Comparison of ENCODE assay signal across 1 cellular context in genomic region chr4:186726150-186726439, GRCh38.
TF ChIP-seq lines count a peak whose summit lies in the region.

No MANE protein-coding gene starts in this region.

TF ChIP-seq in H1, 55 proteins besides CTCF, POLR2A, EP300 and RAD21 (continued from another document):
- TF ChIP-seq KDM4A (IDR thresholded peaks at IDR 0.05; ENCODE audit: low read depth, low read length, severe bottlenecking) (no peak), BRCA1 (IDR thresholded peaks at IDR 0.05; ENCODE audit: low read depth, low read length) (no peak), CTBP2 (IDR thresholded peaks at IDR 0.05; ENCODE audit: borderline replicate concordance, insufficient read depth, insufficient read length, low read length) (no peak), GABPA (IDR thresholded peaks at IDR 0.05; ENCODE audit: borderline replicate concordance, insufficient read depth, low read length) (no peak), RBBP5 (IDR thresholded peaks at IDR 0.05; ENCODE audit: borderline replicate concordance, low read depth, low read length) (no peak), HDAC2 (IDR thresholded peaks at IDR 0.05; ENCODE audit: borderline replicate concordance in 1 of 2, low read depth in 2 of 2, low read length in 2 of 2) (no peak), KDM1A (IDR thresholded peaks at IDR 0.05; ENCODE audit: borderline replicate concordance, low read length) (no peak), KDM5A (IDR thresholded peaks at IDR 0.05; ENCODE audit: low read length) (no peak), CEBPB (IDR thresholded peaks at IDR 0.05; ENCODE audit: low read depth, low read length) (no peak), TEAD4 (IDR thresholded peaks at IDR 0.05; ENCODE audit: low read depth, low read length) (no peak), RNF2 (IDR thresholded peaks at IDR 0.05; ENCODE audit: borderline replicate concordance, low read depth, low read length, missing control alignments, poor library complexity, severe bottlenecking) (no peak), FOSL1 (IDR thresholded peaks at IDR 0.05; ENCODE audit: insufficient read depth, low read depth, low read length) (no peak), NRF1 (IDR thresholded peaks at IDR 0.05; ENCODE audit: low read depth, low read length) (no peak), BCL11A (IDR thresholded peaks at IDR 0.05; ENCODE audit: low read depth in 2 of 2, low read length in 2 of 2) (no peak), SRF (IDR thresholded peaks at IDR 0.05; ENCODE audit: low read depth, low read length) (no peak)
